In genomic region chr18:56990678-56991077, GRCh38 we compare ENCODE assay signal across 3 cellular contexts.
TF ChIP-seq lines count a peak whose summit lies in the region.

No MANE protein-coding gene starts in this region.

TF ChIP-seq in HEK293, 187 proteins besides CTCF, POLR2A, EP300 and RAD21:
- TF ChIP-seq PBX3 (CRISPR knock-in tag; IDR thresholded peaks at IDR 0.05) (no peak), ZNF830 (tag by site-specific recombination; IDR thresholded peaks at IDR 0.05; ENCODE audit: low read depth) (no peak), ZNF114 (tag by site-specific recombination; IDR thresholded peaks at IDR 0.05) (no peak), ZNF169 (tag by site-specific recombination; IDR thresholded peaks at IDR 0.05) (no peak), ZNF837 (tag by site-specific recombination; IDR thresholded peaks at IDR 0.05) (no peak), ZNF623 (tag by site-specific recombination; IDR thresholded peaks at IDR 0.05) (peak; percentile 92), BCL11A (tag by site-specific recombination; IDR thresholded peaks at IDR 0.05; ENCODE audit: low read depth) (no peak), ZNF600 (tag by site-specific recombination; IDR thresholded peaks at IDR 0.05) (no peak)
TF ChIP-seq in HEK293: peak in this region for 1.

TF ChIP-seq in H1, 55 proteins besides CTCF, POLR2A, EP300 and RAD21 (continued from another document):
- TF ChIP-seq KDM1A (IDR thresholded peaks at IDR 0.05; ENCODE audit: borderline replicate concordance, low read length) (peak; percentile 37; the same call in 1 of the 2 replicates), SUZ12 (IDR thresholded peaks at IDR 0.05; ENCODE audit: low read length) (no peak), POU5F1 (IDR thresholded peaks at IDR 0.05; ENCODE audit: low read depth, low read length) (no peak)

TF ChIP-seq in SK-N-SH, 30 proteins besides CTCF, POLR2A, EP300 and RAD21 (continued from another document):
- TF ChIP-seq NRF1 (IDR thresholded peaks at IDR 0.05; ENCODE audit: low read depth, low read length) (no peak), ZBTB33 (IDR thresholded peaks at IDR 0.05; ENCODE audit: borderline replicate concordance, low read depth) (no peak), IRF3 (IDR thresholded peaks at IDR 0.05; ENCODE audit: low read depth, low read length) (no peak), MAX (IDR thresholded peaks at IDR 0.05; ENCODE audit: low read depth) (no peak), SIN3A (IDR thresholded peaks at IDR 0.05; ENCODE audit: borderline replicate concordance, low read depth, low read length) (no peak), FOSL2 (IDR thresholded peaks at IDR 0.05; ENCODE audit: borderline replicate concordance, low read depth) (no peak), MEF2A (IDR thresholded peaks at IDR 0.05; ENCODE audit: borderline replicate concordance, low read depth) (no peak), MXI1 (IDR thresholded peaks at IDR 0.05; ENCODE audit: low read depth, low read length) (no peak), RCOR1 (IDR thresholded peaks at IDR 0.05; ENCODE audit: low read length) (no peak)
